23 cellular contexts compared by ENCODE assay signal in genomic region chr1:234434706-234435105, GRCh38.
"Had no signal": no experiment of that assay in that cellular context is flagged by ENCODE, and none has a peak within 500 bp of the region (broad histone marks: within the 10 kb centered on the region; RNA-seq: fewer than 3 reads in every experiment).

No MANE protein-coding gene starts in this region.

- ATAC-seq: effector memory CD8-positive, alpha-beta T cell; esophagus mucosa; gastrocnemius medialis; heart left ventricle; left lobe of liver; natural killer cell; pancreas; sciatic nerve; stimulated activated effector memory CD8-positive, alpha-beta T cell treated with anti-CD3 and anti-CD28 coated beads, Interleukin-12 subunit alpha, Interleukin-12 subunit beta, amount 100 ng/mL, for 72 hours had no signal

- H3K4me2 ChIP-seq: hepatocyte had no signal

- H3K27me3 ChIP-seq: gastrocnemius medialis, heart left ventricle, hepatocyte, neutrophil, pancreas, stomach, tibial artery, upper lobe of left lung had no signal

- H3K36me3 ChIP-seq: neutrophil, pancreas had no signal

- H3K4me1 ChIP-seq: tibial artery, upper lobe of left lung had no signal

- H3K4me3 ChIP-seq: gastrocnemius medialis, heart left ventricle, hepatocyte, lung, pancreas, stomach, tibial artery, upper lobe of left lung had no signal

- H3K27ac ChIP-seq: heart left ventricle, hepatocyte, neutrophil, pancreas, stomach, tibial artery, upper lobe of left lung had no signal

- H3K9me3 ChIP-seq: gastrocnemius medialis, neutrophil, pancreas, tibial artery, upper lobe of left lung had no signal

- FAIRE-seq: endometrium, kidney, pancreas, urothelium cell line had no signal

- DNase-seq: cortex of kidney; effector memory CD8-positive, alpha-beta T cell; foreskin fibroblast; gastrocnemius medialis; heart left ventricle; kidney; natural killer cell; pancreas; stimulated activated CD4-positive, alpha-beta T cell treated with anti-CD3 and anti-CD28 coated beads, Interleukin-2, amount 100 ng/mL, for 24 hours; stimulated activated CD4-positive, alpha-beta T cell treated with anti-CD3 and anti-CD28 coated beads, Interleukin-4, amount 100 ng/mL, for 24 hours; stimulated activated naive CD4-positive, alpha-beta T cell treated with Interleukin-2 at 50 U/mL for 16 hours; stomach; tibial artery; upper lobe of left lung had no signal

- H2AFZ ChIP-seq: hepatocyte had no signal
